Comparison of ENCODE assay signal across 19 cellular contexts in genomic region chr12:109553929-109554500, GRCh38.
"Had no signal": no experiment of that assay in that cellular context is flagged by ENCODE, and none has a peak within 500 bp of the region (broad histone marks: within the 10 kb centered on the region; RNA-seq: fewer than 3 reads in every experiment).

No MANE protein-coding gene starts in this region.

- H3K9me3 ChIP-seq: lower lobe of right lung, spleen, testis had no signal

- H3K4me1 ChIP-seq: foreskin keratinocyte, lower lobe of right lung had no signal

- DNase-seq: activated B cell treated with CpG ODN at 0.5 μM for 24 hours; activated CD4-positive, alpha-beta memory T cell treated with anti-CD3 and anti-CD28 coated beads, Interleukin-2, amount 10 ng/mL, durations not matched to agents 7 days and 5 days; activated CD4-positive, alpha-beta T cell treated with anti-CD3 and anti-CD28 coated beads for 4 hours; activated CD8-positive, alpha-beta memory T cell treated with anti-CD3 and anti-CD28 coated beads, Interleukin-2, amount 10 ng/mL, durations not matched to agents 7 days and 5 days; activated naive CD8-positive, alpha-beta T cell treated with anti-CD3 and anti-CD28 coated beads for 36 hours; amniotic stem cell; effector memory CD8-positive, alpha-beta T cell; foreskin keratinocyte; hippocampal formation; islet precursor cell; left colon; natural killer cell; retina; spleen; stimulated activated CD4-positive, alpha-beta T cell treated with anti-CD3 and anti-CD28 coated beads, Interleukin-4, amount 100 ng/mL, for 4 hours; testis had no signal

- H3K27ac ChIP-seq: cardiac muscle cell, foreskin keratinocyte, lower lobe of right lung, spleen, testis had no signal

- H3K36me3 ChIP-seq: cardiac muscle cell, lower lobe of right lung had no signal

- H3K27me3 ChIP-seq: cardiac muscle cell, testis had no signal

- ATAC-seq: activated CD8-positive, alpha-beta memory T cell treated with anti-CD3 and anti-CD28 coated beads, Interleukin-2, amount 10 ng/mL, durations not matched to agents 7 days and 5 days; effector memory CD8-positive, alpha-beta T cell; foreskin keratinocyte; lower lobe of right lung; natural killer cell; stimulated activated memory B cell treated with anti-CD40 and anti-IgM and Interleukin-4, amounts not matched to agents 10 μg/mL and 1 μg/mL and 100 μg/mL, for 72 hours had no signal

- H3K4me3 ChIP-seq: cardiac muscle cell, lower lobe of right lung, spleen, testis had no signal
